ENCODE assay signal across 7 cellular contexts in the genomic region with DNA sequence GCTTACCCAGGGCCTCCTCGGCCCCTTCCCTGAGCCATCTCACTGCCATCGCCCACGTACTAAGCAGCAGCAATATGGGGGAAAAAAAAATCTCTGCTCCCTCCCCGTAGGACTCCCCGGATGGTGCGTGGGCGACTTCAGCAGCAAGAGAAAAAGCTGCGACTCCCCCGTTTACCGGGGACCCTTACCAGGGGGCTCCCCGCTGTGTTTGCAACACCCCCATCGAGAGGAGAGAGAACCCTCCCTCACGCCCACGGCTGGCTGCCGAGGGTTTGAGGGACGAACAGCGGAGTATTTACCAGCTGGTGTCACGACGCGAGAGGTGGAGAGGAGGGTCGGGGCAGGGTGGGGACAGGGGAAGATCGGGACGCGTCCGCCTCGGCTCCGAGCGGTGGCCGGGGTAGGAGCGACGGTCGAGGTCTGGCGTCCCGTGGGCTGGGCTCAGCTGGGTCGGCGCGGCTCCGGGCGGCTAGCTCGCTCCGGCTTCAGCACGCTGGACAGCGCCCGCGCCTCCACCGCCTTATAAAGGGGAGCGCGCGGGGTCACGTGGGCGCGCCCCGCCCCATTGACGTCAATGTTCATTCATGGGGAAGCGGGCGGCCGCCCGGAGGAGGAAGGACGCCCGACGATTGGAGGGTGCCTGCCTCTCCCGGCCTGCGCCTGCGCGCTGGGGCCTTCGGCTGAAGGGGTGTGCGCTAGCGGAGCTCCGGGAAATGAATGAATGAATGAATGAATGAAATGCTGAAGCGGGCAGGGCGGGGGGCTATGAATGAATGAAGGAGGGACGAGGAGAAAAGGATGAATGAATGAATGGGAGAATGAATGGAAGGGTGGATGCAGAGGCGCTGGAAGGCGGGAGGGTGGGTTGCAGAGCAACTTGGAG. TPM values are rescaled to one million over a fixed set of nuclear protein-coding genes. Genes with fewer than 3 reads are reported as not detected.
DNase-seq lines count a peak whose midpoint lies in the region; ATAC-seq and TF ChIP-seq lines count a peak whose summit lies in the region.

Gene VGF (minus strand): TSS at position 495 of the 883 bp plus-strand sequence. CDS start 726 bp downstream, outside the sequence.

- CTCF ChIA-PET in MCF 10A (lab: Yijun Ruan, JAX), result interaction anchor here (0.6 to 1.5 kb wide), 8 partner anchors 21 to 79 kb away, joined by 3 to 11 read pairs (median 4); no protein-coding TSS in a partner anchor

- H3K36me3 Mint-ChIP-seq in MCF 10A (ENCODE audit: insufficient read depth, unreplicated experiment), result peaks cover 4% of the 10 kb centered on the region

- H3K4me1 Mint-ChIP-seq in MCF 10A (ENCODE audit: insufficient read depth, unreplicated experiment), result peaks cover 41% of the 10 kb centered on the region

- POLR2A ChIA-PET in MCF 10A (lab: Yijun Ruan, JAX), result interaction anchor here (0.6 to 2.6 kb wide), 13 partner anchors 9 to 623 kb away, joined by 3 to 28 read pairs (median 4); partner anchors contain the start of genes AP1S1, PLOD3, SRRT and TRIM56

- H3K27ac ChIP-seq in VCaP, result peak within 1 kb of the TSS; percentile 98

- ATAC-seq in GM18520 (IDR thresholded peaks at IDR 0.05; ENCODE audit: unreplicated experiment), result peak; percentile 86
- peak; percentile 68 for ATAC-seq in HG03135 (IDR thresholded peaks at IDR 0.05; ENCODE audit: unreplicated experiment)

- H3K27ac Mint-ChIP-seq in MCF 10A (ENCODE audit: low read depth, unreplicated experiment), result no peak within 1 kb of the TSS

- intact Hi-C loops in MCF 10A (cut with micrococcal nuclease), result no loop called here

- H3K9me3 Mint-ChIP-seq in MCF 10A (ENCODE audit: unreplicated experiment), result no peaks in the 10 kb centered on the region

- no TSS peak for BruUV-seq in MCF 10A (replicated peaks; lab: Mats Ljungman, UMichigan)

- TF ChIP-seq CTCF in VCaP (conservative IDR thresholded peaks at IDR 0.05), result no peak
- no peak for TF ChIP-seq CTCF in MCF 10A (IDR thresholded peaks at IDR 0.05; ENCODE audit: unreplicated experiment)

- H3K27me3 Mint-ChIP-seq in MCF 10A (ENCODE audit: insufficient read depth, unreplicated experiment), result peaks cover 52% of the 10 kb centered on the region

- DNase-seq in NCI-H2196 treated with DMSO at 0.1 percent for 48 hours (lab: John Stamatoyannopoulos, UW; ENCODE audit: unreplicated experiment) (peak; percentile 89), MCF 10A (ENCODE audit: unreplicated experiment) (peak; percentile 96), iPS-NIHi11 (ENCODE audit: low spot score) (peak; percentile 88)
- DNase-seq in stimulated activated CD4-positive, alpha-beta T cell treated with anti-CD3 and anti-CD28 coated beads, Interleukin-12 subunit alpha, Interleukin-12 subunit beta, amount 100 ng/mL, for 24 hours (ENCODE audit: low read depth in 2 of 2), result peak; percentile 84 to 89

- H3K4me3 Mint-ChIP-seq in MCF 10A (ENCODE audit: unreplicated experiment), result peak within 1 kb of the TSS; percentile 74

RNA-seq across cellular contexts. Expression of gene VGF, which starts in this region (rescaled TPM):
- 11.2 and 12.8 TPM in 2 replicates for total RNA-seq in MCF 10A (2022)

Comparison
In these comparisons a context has a peak if more than half of its experiments do, and no peak if none do; other contexts are left out.
1. Peak in every context shown above with its lines: DNase-seq, ATAC-seq and H3K27ac ChIP-seq.